In genomic region chr5:72612810-72613209, GRCh38 we compare ENCODE assay signal across 1 cellular context.
TF ChIP-seq lines count a peak whose summit lies in the region.

No MANE protein-coding gene starts in this region.

TF ChIP-seq in A549, 52 proteins besides CTCF, POLR2A, EP300 and RAD21 (continued from another document):
- TF ChIP-seq REST (IDR thresholded peaks at IDR 0.05) = no peak
- no peak for TF ChIP-seq HEYL (CRISPR knock-in tag; IDR thresholded peaks at IDR 0.05)
- no peak for TF ChIP-seq RCOR1 (IDR thresholded peaks at IDR 0.05; ENCODE audit: low read depth, low read length)
- TF ChIP-seq E2F6 (IDR thresholded peaks at IDR 0.05; ENCODE audit: borderline replicate concordance, low read depth) = no peak
- no peak for TF ChIP-seq MAZ (IDR thresholded peaks at IDR 0.05; ENCODE audit: borderline replicate concordance, low read depth, low read length)
- no peak for TF ChIP-seq HES2 (IDR thresholded peaks at IDR 0.05)
- no peak for TF ChIP-seq ZC3H11A (IDR thresholded peaks at IDR 0.05)
- no peak for TF ChIP-seq ZFP36 (IDR thresholded peaks at IDR 0.05; ENCODE audit: borderline replicate concordance, partially characterized antibody)
- TF ChIP-seq MYC (IDR thresholded peaks at IDR 0.05; ENCODE audit: borderline replicate concordance, low read length) = no peak
- TF ChIP-seq MAFK (IDR thresholded peaks at IDR 0.05; ENCODE audit: partially characterized antibody) = no peak
- TF ChIP-seq TFCP2L1 (CRISPR knock-in tag; IDR thresholded peaks at IDR 0.05) = no peak
- no peak for TF ChIP-seq PHF8 (IDR thresholded peaks at IDR 0.05; ENCODE audit: borderline replicate concordance, low read depth)
